ENCODE assay signal across 1 cellular context in genomic region chr20:38221041-38221589, GRCh38.
TF ChIP-seq lines count a peak whose summit lies in the region.

No MANE protein-coding gene starts in this region.

TF ChIP-seq in HepG2, 621 proteins besides CTCF, POLR2A, EP300 and RAD21 (continued from another document and continues in another):
- TF ChIP-seq HIC2 (CRISPR knock-in tag; IDR thresholded peaks at IDR 0.05; ENCODE audit: low read depth), result no peak
- TF ChIP-seq ZFP36L2 (CRISPR knock-in tag; IDR thresholded peaks at IDR 0.05), result no peak
- peak; percentile 68 for TF ChIP-seq ZNF407 (CRISPR knock-in tag; IDR thresholded peaks at IDR 0.05; ENCODE audit: not compliant biosample characterization)
- no peak for TF ChIP-seq MEIS2 (CRISPR knock-in tag; IDR thresholded peaks at IDR 0.05)
- no peak for TF ChIP-seq CENPBD1 (CRISPR knock-in tag; IDR thresholded peaks at IDR 0.05; ENCODE audit: borderline replicate concordance, low read depth)
- TF ChIP-seq NR2F6 (IDR thresholded peaks at IDR 0.05), result no peak
- peak; percentile 24; the same call in 1 of the 2 replicates for TF ChIP-seq NR2F6 (CRISPR knock-in tag; IDR thresholded peaks at IDR 0.05)
- TF ChIP-seq, protein P1, sequence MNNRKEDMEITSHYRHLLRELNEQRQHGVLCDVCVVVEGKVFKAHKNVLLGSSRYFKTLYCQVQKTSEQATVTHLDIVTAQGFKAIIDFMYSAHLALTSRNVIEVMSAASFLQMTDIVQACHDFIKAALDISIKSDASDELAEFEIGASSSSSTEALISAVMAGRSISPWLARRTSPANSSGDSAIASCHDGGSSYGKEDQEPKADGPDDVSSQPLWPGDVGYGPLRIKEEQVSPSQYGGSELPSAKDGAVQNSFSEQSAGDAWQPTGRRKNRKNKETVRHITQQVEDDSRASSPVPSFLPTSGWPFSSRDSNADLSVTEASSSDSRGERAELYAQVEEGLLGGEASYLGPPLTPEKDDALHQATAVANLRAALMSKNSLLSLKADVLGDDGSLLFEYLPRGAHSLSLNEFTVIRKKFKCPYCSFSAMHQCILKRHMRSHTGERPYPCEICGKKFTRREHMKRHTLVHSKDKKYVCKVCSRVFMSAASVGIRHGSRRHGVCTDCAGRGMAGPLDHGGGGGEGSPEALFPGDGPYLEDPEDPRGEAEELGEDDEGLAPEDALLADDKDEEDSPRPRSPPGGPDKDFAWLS (CRISPR knock-in tag; IDR thresholded peaks at IDR 0.05; ENCODE audit: borderline replicate concordance), result no peak
- no peak for TF ChIP-seq ZNF607 (CRISPR knock-in tag; IDR thresholded peaks at IDR 0.05; ENCODE audit: borderline replicate concordance)
- no peak for TF ChIP-seq ZNF709 (CRISPR knock-in tag; IDR thresholded peaks at IDR 0.05)
- TF ChIP-seq ZFX (CRISPR knock-in tag; IDR thresholded peaks at IDR 0.05; ENCODE audit: low read depth), result peak; percentile 26; the same call in 1 of the 2 replicates
- TF ChIP-seq, protein P2, sequence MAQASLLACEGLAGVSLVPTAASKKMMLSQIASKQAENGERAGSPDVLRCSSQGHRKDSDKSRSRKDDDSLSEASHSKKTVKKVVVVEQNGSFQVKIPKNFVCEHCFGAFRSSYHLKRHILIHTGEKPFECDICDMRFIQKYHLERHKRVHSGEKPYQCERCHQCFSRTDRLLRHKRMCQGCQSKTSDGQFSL (CRISPR knock-in tag; IDR thresholded peaks at IDR 0.05), result no peak
- no peak for TF ChIP-seq HES4 (CRISPR knock-in tag; IDR thresholded peaks at IDR 0.05; ENCODE audit: borderline replicate concordance)
- no peak for TF ChIP-seq RFX3 (CRISPR knock-in tag; IDR thresholded peaks at IDR 0.05)
- 0 out of 2 replicates have a peak, but pooled peaks have one; percentile 38 for TF ChIP-seq MYC (CRISPR knock-in tag; IDR thresholded peaks at IDR 0.05; ENCODE audit: borderline replicate concordance)
- no peak for TF ChIP-seq ZNF75D (CRISPR knock-in tag; IDR thresholded peaks at IDR 0.05; ENCODE audit: borderline replicate concordance)
- no peak for TF ChIP-seq SP1 (IDR thresholded peaks at IDR 0.05)
- peak; percentile 47; the same call in 1 of the 2 replicates for TF ChIP-seq SP1 (CRISPR knock-in tag; IDR thresholded peaks at IDR 0.05)
- TF ChIP-seq PREB (CRISPR knock-in tag; IDR thresholded peaks at IDR 0.05), result no peak
- TF ChIP-seq FLYWCH1 (CRISPR knock-in tag; IDR thresholded peaks at IDR 0.05), result no peak
- no peak for TF ChIP-seq FOXJ3 (CRISPR knock-in tag; IDR thresholded peaks at IDR 0.05; ENCODE audit: borderline replicate concordance)
- TF ChIP-seq FOXA1 (IDR thresholded peaks at IDR 0.05), result no peak
- TF ChIP-seq FOXA1 (CRISPR knock-in tag; IDR thresholded peaks at IDR 0.05), result peak; percentile 66
- TF ChIP-seq, protein P3, sequence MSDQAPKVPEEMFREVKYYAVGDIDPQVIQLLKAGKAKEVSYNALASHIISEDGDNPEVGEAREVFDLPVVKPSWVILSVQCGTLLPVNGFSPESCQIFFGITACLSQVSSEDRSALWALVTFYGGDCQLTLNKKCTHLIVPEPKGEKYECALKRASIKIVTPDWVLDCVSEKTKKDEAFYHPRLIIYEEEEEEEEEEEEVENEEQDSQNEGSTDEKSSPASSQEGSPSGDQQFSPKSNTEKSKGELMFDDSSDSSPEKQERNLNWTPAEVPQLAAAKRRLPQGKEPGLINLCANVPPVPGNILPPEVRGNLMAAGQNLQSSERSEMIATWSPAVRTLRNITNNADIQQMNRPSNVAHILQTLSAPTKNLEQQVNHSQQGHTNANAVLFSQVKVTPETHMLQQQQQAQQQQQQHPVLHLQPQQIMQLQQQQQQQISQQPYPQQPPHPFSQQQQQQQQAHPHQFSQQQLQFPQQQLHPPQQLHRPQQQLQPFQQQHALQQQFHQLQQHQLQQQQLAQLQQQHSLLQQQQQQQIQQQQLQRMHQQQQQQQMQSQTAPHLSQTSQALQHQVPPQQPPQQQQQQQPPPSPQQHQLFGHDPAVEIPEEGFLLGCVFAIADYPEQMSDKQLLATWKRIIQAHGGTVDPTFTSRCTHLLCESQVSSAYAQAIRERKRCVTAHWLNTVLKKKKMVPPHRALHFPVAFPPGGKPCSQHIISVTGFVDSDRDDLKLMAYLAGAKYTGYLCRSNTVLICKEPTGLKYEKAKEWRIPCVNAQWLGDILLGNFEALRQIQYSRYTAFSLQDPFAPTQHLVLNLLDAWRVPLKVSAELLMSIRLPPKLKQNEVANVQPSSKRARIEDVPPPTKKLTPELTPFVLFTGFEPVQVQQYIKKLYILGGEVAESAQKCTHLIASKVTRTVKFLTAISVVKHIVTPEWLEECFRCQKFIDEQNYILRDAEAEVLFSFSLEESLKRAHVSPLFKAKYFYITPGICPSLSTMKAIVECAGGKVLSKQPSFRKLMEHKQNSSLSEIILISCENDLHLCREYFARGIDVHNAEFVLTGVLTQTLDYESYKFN (CRISPR knock-in tag; conservative IDR thresholded peaks at IDR 0.05), result no peak
- TF ChIP-seq ARNTL (CRISPR knock-in tag; IDR thresholded peaks at IDR 0.05), result no peak
- no peak for TF ChIP-seq ZNF20 (CRISPR knock-in tag; IDR thresholded peaks at IDR 0.05)
- TF ChIP-seq CAMTA2 (CRISPR knock-in tag; IDR thresholded peaks at IDR 0.05; ENCODE audit: borderline replicate concordance), result no peak
- TF ChIP-seq ZNF10 (CRISPR knock-in tag; IDR thresholded peaks at IDR 0.05; ENCODE audit: borderline replicate concordance, low read depth), result no peak
- no peak for TF ChIP-seq ZNF292 (CRISPR knock-in tag; IDR thresholded peaks at IDR 0.05; ENCODE audit: borderline replicate concordance, low read depth)
- TF ChIP-seq ZNF687 (CRISPR knock-in tag; IDR thresholded peaks at IDR 0.05), result peak; percentile 62
- TF ChIP-seq SPEN (CRISPR knock-in tag; IDR thresholded peaks at IDR 0.05; ENCODE audit: low read depth), result no peak
- no peak for TF ChIP-seq ZNF589 (CRISPR knock-in tag; conservative IDR thresholded peaks at IDR 0.05)
- no peak for TF ChIP-seq FOXK2 (IDR thresholded peaks at IDR 0.05)
- no peak for TF ChIP-seq ZNF615 (CRISPR knock-in tag; IDR thresholded peaks at IDR 0.05; ENCODE audit: borderline replicate concordance)
- TF ChIP-seq ZNF747 (CRISPR knock-in tag; IDR thresholded peaks at IDR 0.05; ENCODE audit: borderline replicate concordance), result no peak
- TF ChIP-seq, protein P4, sequence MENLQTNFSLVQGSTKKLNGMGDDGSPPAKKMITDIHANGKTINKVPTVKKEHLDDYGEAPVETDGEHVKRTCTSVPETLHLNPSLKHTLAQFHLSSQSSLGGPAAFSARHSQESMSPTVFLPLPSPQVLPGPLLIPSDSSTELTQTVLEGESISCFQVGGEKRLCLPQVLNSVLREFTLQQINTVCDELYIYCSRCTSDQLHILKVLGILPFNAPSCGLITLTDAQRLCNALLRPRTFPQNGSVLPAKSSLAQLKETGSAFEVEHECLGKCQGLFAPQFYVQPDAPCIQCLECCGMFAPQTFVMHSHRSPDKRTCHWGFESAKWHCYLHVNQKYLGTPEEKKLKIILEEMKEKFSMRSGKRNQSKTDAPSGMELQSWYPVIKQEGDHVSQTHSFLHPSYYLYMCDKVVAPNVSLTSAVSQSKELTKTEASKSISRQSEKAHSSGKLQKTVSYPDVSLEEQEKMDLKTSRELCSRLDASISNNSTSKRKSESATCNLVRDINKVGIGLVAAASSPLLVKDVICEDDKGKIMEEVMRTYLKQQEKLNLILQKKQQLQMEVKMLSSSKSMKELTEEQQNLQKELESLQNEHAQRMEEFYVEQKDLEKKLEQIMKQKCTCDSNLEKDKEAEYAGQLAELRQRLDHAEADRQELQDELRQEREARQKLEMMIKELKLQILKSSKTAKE (CRISPR knock-in tag; IDR thresholded peaks at IDR 0.05; ENCODE audit: borderline replicate concordance), result no peak
